In genomic region chr3:155701882-155702465, GRCh38 we compare ENCODE assay signal across 8 cellular contexts. TPM values are rescaled to one million over a fixed set of nuclear protein-coding genes. Genes with fewer than 3 reads are reported as not detected.
DNase-seq lines count a peak whose midpoint lies in the region; ATAC-seq, FAIRE-seq and TF ChIP-seq lines count a peak whose summit lies in the region.

No MANE protein-coding gene starts in this region.

- no peak overlapping the region for H3K27ac Mint-ChIP-seq in MCF 10A (ENCODE audit: low read depth, unreplicated experiment)

- H3K27me3 ChIP-seq in A673 (replicated peaks; ENCODE audit: insufficient read depth, low read depth, low read length, poor library complexity) (no peaks in the 10 kb centered on the region), upper lobe of right lung (no peaks in the 10 kb centered on the region)

- H3K9me3 ChIP-seq in A673 (ENCODE audit: low read depth, low read length, poor library complexity, severe bottlenecking) (no peaks in the 10 kb centered on the region), kidney (ENCODE audit: control insufficient read depth in 1 of 2, low read length in 2 of 2) (no peaks in the 10 kb centered on the region), upper lobe of right lung (no peaks in the 10 kb centered on the region)

- POLR2A ChIA-PET in A673 (lab: Charles Lee; ENCODE audit: low non-redundant PET): no interaction called here
- POLR2A ChIA-PET in MCF 10A (lab: Yijun Ruan, JAX): interaction anchor here (1.0 to 2.7 kb wide), 4 partner anchors 9 to 351 kb away, joined by 3 to 11 read pairs (median 5); no protein-coding TSS in a partner anchor

- no peaks in the 10 kb centered on the region for H3K36me3 ChIP-seq in A673 (ENCODE audit: insufficient read depth, low read length, poor library complexity, severe bottlenecking)
- no peaks in the 10 kb centered on the region for H3K36me3 ChIP-seq in kidney (ENCODE audit: control insufficient read depth in 1 of 2, insufficient read depth in 2 of 2, low read length in 2 of 2)
- no peaks in the 10 kb centered on the region for H3K36me3 ChIP-seq in upper lobe of right lung

- DNase-seq in A673 (ENCODE audit: low spot score): peak; percentile 82
- DNase-seq in HS-27A (ENCODE audit: low read depth): peak; percentile 12
- peak; percentile 50 for DNase-seq in NCI-H748 (lab: John Stamatoyannopoulos, UW; ENCODE audit: unreplicated experiment)
- DNase-seq in MCF 10A (ENCODE audit: unreplicated experiment): peak; percentile 60
- DNase-seq in kidney: no peak
- DNase-seq in upper lobe of right lung: no peak
- no peak for DNase-seq in stimulated activated CD4-positive, alpha-beta T cell treated with anti-CD3 and anti-CD28 coated beads, Interleukin-1b, Interleukin-23, amount 100 ng/mL, for 48 hours

- H3K4me1 Mint-ChIP-seq in MCF 10A (ENCODE audit: insufficient read depth, unreplicated experiment): no peaks in the 10 kb centered on the region

- no peaks in the 10 kb centered on the region for H3K27me3 Mint-ChIP-seq in MCF 10A (ENCODE audit: insufficient read depth, unreplicated experiment)

- H3K9me3 Mint-ChIP-seq in MCF 10A (ENCODE audit: unreplicated experiment): no peaks in the 10 kb centered on the region

- intact Hi-C loops in A673 (cut with micrococcal nuclease; ENCODE audit: unreplicated experiment): loop anchor here (1.0 to 10.0 kb wide), 3 partner anchors 320 to 947 kb away; no protein-coding TSS in a partner anchor
- intact Hi-C loops in MCF 10A (cut with micrococcal nuclease): loop anchor here (1.0 kb wide), 2 partner anchors 320 to 349 kb away; no protein-coding TSS in a partner anchor
- intact Hi-C loops in kidney (cut with DNase I): no loop called here
- intact Hi-C loops in upper lobe of right lung (cut with DNase I): loop anchor here (10.0 kb wide), 1 partner anchor 347 kb away; no protein-coding TSS in a partner anchor

- TF ChIP-seq CTCF in A673 (conservative IDR thresholded peaks at IDR 0.05; ENCODE audit: low read depth, low read length) (peak; percentile 70), MCF 10A (IDR thresholded peaks at IDR 0.05; ENCODE audit: unreplicated experiment) (peak; percentile 55), kidney (IDR thresholded peaks at IDR 0.05; ENCODE audit: borderline replicate concordance, extremely low read depth, insufficient read depth) (peak; percentile 67), upper lobe of right lung (IDR thresholded peaks at IDR 0.05) (peak; percentile 75)

- CTCF ChIA-PET in A673 (lab: Charles Lee) (interaction anchor here (0.5 to 1.6 kb wide), 12 partner anchors 210 to 797 kb away, joined by 3 to 27 read pairs (median 4); no protein-coding TSS in a partner anchor), MCF 10A (lab: Yijun Ruan, JAX) (interaction anchor here (0.6 to 8.7 kb wide), 35 partner anchors 10 to 1369 kb away, joined by 3 to 139 read pairs (median 3); no protein-coding TSS in a partner anchor)

- H3K4me3 ChIP-seq in A673 (ENCODE audit: low read depth, low read length, poor library complexity, severe bottlenecking): no peak overlapping the region
- H3K4me3 ChIP-seq in kidney (ENCODE audit: low read length in 2 of 2): no peak overlapping the region
- H3K4me3 ChIP-seq in upper lobe of right lung: no peak overlapping the region

- H3K36me3 Mint-ChIP-seq in MCF 10A (ENCODE audit: insufficient read depth, unreplicated experiment): no peaks in the 10 kb centered on the region

- no peak overlapping the region for H3K9ac ChIP-seq in kidney (ENCODE audit: low read length in 2 of 2)

- no peaks in the 10 kb centered on the region for H3K4me1 ChIP-seq in A673 (ENCODE audit: insufficient read depth, low read length, poor library complexity, severe bottlenecking)
- no peaks in the 10 kb centered on the region for H3K4me1 ChIP-seq in kidney (ENCODE audit: control insufficient read depth in 1 of 2, insufficient read depth in 1 of 2, low read depth in 1 of 2, low read length in 2 of 2)
- no peaks in the 10 kb centered on the region for H3K4me1 ChIP-seq in upper lobe of right lung

- BruUV-seq in A673 (replicated peaks; lab: Mats Ljungman, UMichigan) (no TSS peak), MCF 10A (replicated peaks; lab: Mats Ljungman, UMichigan) (no TSS peak)

- H3K27ac ChIP-seq in A673 (ENCODE audit: low read depth, low read length, poor library complexity, severe bottlenecking) (no peak overlapping the region), kidney (ENCODE audit: low read depth in 2 of 2, low read length in 2 of 2) (no peak overlapping the region), upper lobe of right lung (peak overlapping the region; percentile 32)

- FAIRE-seq in kidney (lab: Jason Lieb, UNC): peak; percentile 99

- no peak overlapping the region for H3K4me3 Mint-ChIP-seq in MCF 10A (ENCODE audit: unreplicated experiment)

- ATAC-seq in GM18502 (IDR thresholded peaks at IDR 0.05; ENCODE audit: poor library complexity, unreplicated experiment): peak; percentile 73
- ATAC-seq in upper lobe of right lung: peak; percentile 78

RNA-seq across cellular contexts. Expression of gene PLCH1, which starts 42.9 kb away (rescaled TPM):
- 3.1 TPM in 2 replicates for total RNA-seq in A673 (2021)
- total RNA-seq in MCF 10A (2022): 0.10 and 0.12 TPM in 2 replicates
- 9.6 TPM for total RNA-seq in kidney
- polyA plus RNA-seq in kidney (ENCODE audit: insufficient read depth, low read depth, low replicate concordance): 1.6 TPM
- 12.1 TPM for total RNA-seq in upper lobe of right lung

Comparison
In these comparisons a context has a peak if more than half of its experiments do, and no peak if none do; other contexts are left out.
1. DNase-seq: peak in A673 (single experiment), HS-27A (single experiment), NCI-H748 (single experiment) and MCF 10A (single experiment); none in kidney (single experiment), upper lobe of right lung (single experiment) and stimulated activated CD4-positive, alpha-beta T cell treated with anti-CD3 and anti-CD28 coated beads, Interleukin-1b, Interleukin-23, amount 100 ng/mL, for 48 hours (single experiment).
2. Peak in every context shown above with its lines, with median percentiles within 50 percentile points of each other: CTCF ChIP-seq.